In genomic region chr12:4164591-4165558, GRCh38 we compare ENCODE assay signal across 8 cellular contexts.
DNase-seq lines count a peak whose midpoint lies in the region; ATAC-seq and TF ChIP-seq lines count a peak whose summit lies in the region.

No MANE protein-coding gene starts in this region.

- H3K9me3 Mint-ChIP-seq in natural killer cell = no peaks in the 10 kb centered on the region

- H3K27me3 Mint-ChIP-seq in natural killer cell (ENCODE audit: low read depth in 2 of 2) = peaks cover 0 to 3% of the 10 kb centered on the region in 2 donors

- TF ChIP-seq POLR2A in GM18526 (IDR thresholded peaks at IDR 0.05; ENCODE audit: extremely low read depth, insufficient read length) = peak; percentile 49
- TF ChIP-seq POLR2A in esophagus muscularis mucosa (IDR thresholded peaks at IDR 0.05; ENCODE audit: low read depth) = no peak

- WGBS in esophagus muscularis mucosa = 7% methylated on average over 39 of the region's 61 CpGs

- no peaks in the 10 kb centered on the region for H3K36me3 Mint-ChIP-seq in natural killer cell

- H3K4me1 ChIP-seq in esophagus muscularis mucosa (peaks cover 0 to 14% (median 13%) of the 10 kb centered on the region in 4 donors), subcutaneous abdominal adipose tissue (ENCODE audit: control insufficient read depth in 5 of 5, insufficient read depth in 5 of 5, low read length in 5 of 5) (peaks cover 0 to 15% (median 10%) of the 10 kb centered on the region in 5 donors)

- H3K27ac ChIP-seq in esophagus muscularis mucosa (replicated peaks in 1 of 4) (peak overlapping the region in 3 of 4 donors; percentile 49 to 64 (median 51)), subcutaneous abdominal adipose tissue (ENCODE audit: low read depth, low read length) (no peak overlapping the region)

- ATAC-seq in HG03432 (IDR thresholded peaks at IDR 0.05; ENCODE audit: unreplicated experiment) = peak; percentile 65
- peak; percentile 82 to 95 (median 93) for ATAC-seq in natural killer cell
- ATAC-seq in GM19395 (IDR thresholded peaks at IDR 0.05; ENCODE audit: unreplicated experiment) = no peak

- H3K4me3 ChIP-seq in esophagus muscularis mucosa (peak overlapping the region; percentile 53 to 59 (median 55)), subcutaneous abdominal adipose tissue (ENCODE audit: low read depth in 1 of 5, low read length in 5 of 5) (peak overlapping the region in 4 of 5 donors; percentile 55 to 67 (median 60))

- intact Hi-C loops in esophagus muscularis mucosa (cut with DNase I) = no loop called here
- intact Hi-C loops in natural killer cell (cut with micrococcal nuclease) = no loop called here

- no peaks in the 10 kb centered on the region for H3K9me3 ChIP-seq in esophagus muscularis mucosa
- no peaks in the 10 kb centered on the region for H3K9me3 ChIP-seq in subcutaneous abdominal adipose tissue (ENCODE audit: control insufficient read depth in 5 of 5, low read length in 5 of 5)

- H3K4me3 Mint-ChIP-seq in natural killer cell = peak overlapping the region; percentile 91

- peak overlapping the region in 3 of 5 donors; percentile 39 to 48 (median 44) for H3K9ac ChIP-seq in subcutaneous abdominal adipose tissue (ENCODE audit: low read length in 5 of 5)

- TF ChIP-seq CTCF in esophagus muscularis mucosa (IDR thresholded peaks at IDR 0.05) (no peak), natural killer cell (IDR thresholded peaks at IDR 0.05) (no peak)

- H3K4me1 Mint-ChIP-seq in natural killer cell = peaks cover 10 to 19% of the 10 kb centered on the region in 2 donors

- no peak for TF ChIP-seq EP300 in esophagus muscularis mucosa (IDR thresholded peaks at IDR 0.05)

- peak overlapping the region; percentile 79 to 89 for H3K27ac Mint-ChIP-seq in natural killer cell

- DNase-seq in activated T-cell treated with anti-CD3 and anti-CD28 coated beads for 24 hours (ENCODE audit: low read depth) (peak; percentile 54), esophagus muscularis mucosa (ENCODE audit: extremely low spot score) (no peak), natural killer cell (peak; percentile 45), SKM-1 treated with dmso at 0.1 percent for 144 hours (lab: John Stamatoyannopoulos, UW; ENCODE audit: unreplicated experiment) (no peak)

- H3K36me3 ChIP-seq in esophagus muscularis mucosa = no peaks in the 10 kb centered on the region
- no peaks in the 10 kb centered on the region for H3K36me3 ChIP-seq in subcutaneous abdominal adipose tissue (ENCODE audit: control insufficient read depth in 5 of 5, insufficient read depth in 5 of 5, low read length in 5 of 5)

- H3K27me3 ChIP-seq in esophagus muscularis mucosa (no peaks in the 10 kb centered on the region), subcutaneous abdominal adipose tissue (ENCODE audit: control insufficient read depth in 5 of 5, insufficient read depth in 4 of 5, low read length in 5 of 5) (peaks cover 0 to 9% (median 0%) of the 10 kb centered on the region in 5 donors)

Comparison
In these comparisons a context has a peak if more than half of its experiments do, and no peak if none do; other contexts are left out.
1. DNase-seq: peak in activated T-cell treated with anti-CD3 and anti-CD28 coated beads for 24 hours (single experiment) and natural killer cell (single experiment); none in esophagus muscularis mucosa (single experiment) and SKM-1 treated with dmso at 0.1 percent for 144 hours (single experiment).